In genomic region chr9:137086531-137087408, GRCh38 we compare ENCODE assay signal across 1 cellular context.
TF ChIP-seq lines count a peak whose summit lies in the region.

TSS of gene MAN1B1 (plus strand) at chr9:137086985. CDS start at chr9:137087000, 15 bp downstream.

TF ChIP-seq in K562, 482 proteins besides CTCF, POLR2A, EP300 and RAD21 (continued from another document and continues in another):
- TF ChIP-seq PATZ1 (CRISPR knock-in tag; IDR thresholded peaks at IDR 0.05; ENCODE audit: borderline replicate concordance) (no peak), SIRT6 (IDR thresholded peaks at IDR 0.05; ENCODE audit: low read depth, low read length) (no peak), HCFC1 (IDR thresholded peaks at IDR 0.05; ENCODE audit: low read depth, low read length) (0 out of 2 replicates have a peak, but pooled peaks have one; percentile 50), BRCA1 (IDR thresholded peaks at IDR 0.05) (no peak), BRCA1 (CRISPR knock-in tag; IDR thresholded peaks at IDR 0.05) (peak; percentile 92; the same call in 1 of the 2 replicates), HNRNPL (IDR thresholded peaks at IDR 0.05; ENCODE audit: low read depth, low read length) (peak; percentile 82; the same call in 1 of the 2 replicates), STAT5B (CRISPR knock-in tag; IDR thresholded peaks at IDR 0.05) (no peak), E2F1 (CRISPR knock-in tag; IDR thresholded peaks at IDR 0.05) (peak; percentile 78; the same call in 1 of the 2 replicates), MED1 (CRISPR knock-in tag; IDR thresholded peaks at IDR 0.05; ENCODE audit: borderline replicate concordance) (no peak), KDM5B (IDR thresholded peaks at IDR 0.05; ENCODE audit: insufficient replicate concordance, low read depth, low read length) (peak; percentile 65), HEY1 (CRISPR knock-in tag; IDR thresholded peaks at IDR 0.05; ENCODE audit: borderline replicate concordance) (no peak), ZNF175 (CRISPR knock-in tag; IDR thresholded peaks at IDR 0.05; ENCODE audit: low read depth) (no peak), POLR2AphosphoS2 (IDR thresholded peaks at IDR 0.05; ENCODE audit: low read length) (no peak), ZBTB12 (CRISPR knock-in tag; IDR thresholded peaks at IDR 0.05) (0 out of 2 replicates have a peak, but pooled peaks have one; percentile 11), PBX2 (CRISPR knock-in tag; IDR thresholded peaks at IDR 0.05; ENCODE audit: low read depth) (peak; percentile 59), PBX2 (tag; conservative IDR thresholded peaks at IDR 0.05; ENCODE audit: low read depth) (no peak), ZMIZ1 (IDR thresholded peaks at IDR 0.05; ENCODE audit: low read depth in 2 of 2, low read length in 2 of 2) (0 out of 4 replicates have a peak, but pooled peaks of 1 of the 2 experiments have one; percentile 13), FOXA3 (CRISPR knock-in tag; conservative IDR thresholded peaks at IDR 0.05 in 1 of 2, IDR thresholded peaks at IDR 0.05 in 1 of 2) (0 out of 4 replicates have a peak, but pooled peaks of 1 of the 2 experiments have one; percentile 21), SRF (CRISPR knock-in tag; IDR thresholded peaks at IDR 0.05) (peak in 1 of 2 experiments; percentile 53; a peak in 1 of 4 replicates), SLC30A9 (CRISPR knock-in tag; IDR thresholded peaks at IDR 0.05) (no peak), MAZ (CRISPR knock-in tag; conservative IDR thresholded peaks at IDR 0.05 in 1 of 2, IDR thresholded peaks at IDR 0.05 in 1 of 2) (peak in 1 of 2 experiments; percentile 38; a peak in 1 of 4 replicates), MCM2 (IDR thresholded peaks at IDR 0.05; ENCODE audit: low read depth) (no peak), ZNF408 (CRISPR knock-in tag; IDR thresholded peaks at IDR 0.05; ENCODE audit: low read depth) (no peak), HIVEP1 (CRISPR knock-in tag; IDR thresholded peaks at IDR 0.05) (no peak), RBM17 (IDR thresholded peaks at IDR 0.05; ENCODE audit: borderline replicate concordance, low read depth, low read length) (no peak), ZNF239 (CRISPR knock-in tag; IDR thresholded peaks at IDR 0.05) (no peak), EGR1 (conservative IDR thresholded peaks at IDR 0.05) (peak; percentile 62; the same call in 1 of the 2 replicates), KHSRP (IDR thresholded peaks at IDR 0.05) (no peak), ADNP (tag; IDR thresholded peaks at IDR 0.05) (no peak), SRSF3 (IDR thresholded peaks at IDR 0.05; ENCODE audit: insufficient read depth, low read length) (peak; percentile 85; the same call in 1 of the 2 replicates), HES1 (IDR thresholded peaks at IDR 0.05; ENCODE audit: low read depth) (no peak), ZBED1 (IDR thresholded peaks at IDR 0.05) (no peak), ZNF589 (CRISPR knock-in tag; IDR thresholded peaks at IDR 0.05; ENCODE audit: low read depth) (no peak), ZNF318 (IDR thresholded peaks at IDR 0.05; ENCODE audit: borderline replicate concordance in 1 of 2, low read depth in 1 of 2) (no peak), ARID1B (IDR thresholded peaks at IDR 0.05) (no peak), HDAC1 (IDR thresholded peaks at IDR 0.05) (peak in 1 of 2 experiments; percentile 95; a peak in 2 of 4 replicates), MNT (conservative IDR thresholded peaks at IDR 0.05) (peak; percentile 98 to 99), SUPT5H (IDR thresholded peaks at IDR 0.05) (peak; percentile 74)
